In genomic region chr5:178045971-178046370, GRCh38 we compare ENCODE assay signal across 15 cellular contexts. TPM values are rescaled to one million over a fixed set of nuclear protein-coding genes. Genes with fewer than 3 reads are reported as not detected.
"Had no signal": no experiment of that assay in that cellular context is flagged by ENCODE, and none has a peak within 500 bp of the region (broad histone marks: within the 10 kb centered on the region; RNA-seq: fewer than 3 reads in every experiment).

No MANE protein-coding gene starts in this region.

RNA-seq across cellular contexts. Expression of gene PROP1, which starts 49.9 kb away (rescaled TPM):
- total RNA-seq: activated B cell treated with CpG ODN at 0.5 μM for 24 hours; activated CD4-positive, alpha-beta memory T cell treated with anti-CD3 and anti-CD28 coated beads for 36 hours; activated CD4-positive, alpha-beta memory T cell treated with anti-CD3 and anti-CD28 coated beads, Interleukin-2, amount 10 ng/mL, durations not matched to agents 7 days and 5 days; activated CD4-positive, alpha-beta T cell treated with anti-CD3 and anti-CD28 coated beads for 36 hours; activated CD4-positive, alpha-beta T cell treated with anti-CD3 and anti-CD28 coated beads, Interleukin-2, amount 10 ng/mL, durations not matched to agents 24 days and 14 days; activated CD4-positive, alpha-beta T cell treated with anti-CD3 and anti-CD28 coated beads, Interleukin-2, amount 10 ng/mL, durations not matched to agents 7 days and 5 days; activated CD8-positive, alpha-beta memory T cell treated with anti-CD3 and anti-CD28 coated beads for 36 hours; activated CD8-positive, alpha-beta memory T cell treated with anti-CD3 and anti-CD28 coated beads, Interleukin-2, amount 10 ng/mL, durations not matched to agents 7 days and 5 days; activated CD8-positive, alpha-beta T cell treated with anti-CD3 and anti-CD28 coated beads for 36 hours; activated CD8-positive, alpha-beta T cell treated with anti-CD3 and anti-CD28 coated beads, Interleukin-2, amount 10 ng/mL, durations not matched to agents 7 days and 5 days; T-cell; T-helper 1 cell treated with Interleukin-12 subunit alpha and Interleukin-12 subunit beta and Interleukin-4 antibody, amounts not matched to agents 30 ng/mL and 1 ng/mL, for 36 hours; T-helper 17 cell; T-helper 2 cell treated with Interferon-gamma antibody and Interleukin-4, amounts not matched to agents 100 ng/mL and 5 ng/mL, for 36 hours; WTC11 had no signal
